8 cellular contexts compared by ENCODE assay signal in genomic region chr1:43653339-43653738, GRCh38. TPM values are rescaled to one million over a fixed set of nuclear protein-coding genes. Genes with fewer than 3 reads are reported as not detected.
DNase-seq lines count a peak whose midpoint lies in the region; ATAC-seq and TF ChIP-seq lines count a peak whose summit lies in the region.

No MANE protein-coding gene starts in this region.

- peaks cover 31% of the 10 kb centered on the region for H3K4me1 Mint-ChIP-seq in activated CD4-positive, alpha-beta T cell treated with anti-CD3 and anti-CD28 coated beads for 36 hours

- no peak overlapping the region for H3K4me3 Mint-ChIP-seq in activated CD4-positive, alpha-beta T cell treated with anti-CD3 and anti-CD28 coated beads for 36 hours

- CTCF ChIA-PET in activated CD4-positive, alpha-beta T cell treated with anti-CD3 and anti-CD28 coated beads for 36 hours (lab: Charles Lee), result interaction anchor here (0.6 to 0.8 kb wide), 2 partner anchors 54 to 226 kb away, joined by 3 to 4 read pairs; partner anchors contain the start of gene ST3GAL3

- H3K27ac Mint-ChIP-seq in activated CD4-positive, alpha-beta T cell treated with anti-CD3 and anti-CD28 coated beads for 36 hours, result peak overlapping the region; percentile 45

- DNase-seq in activated CD4-positive, alpha-beta T cell treated with anti-CD3 and anti-CD28 coated beads for 36 hours, result peak; percentile 44
- DNase-seq in activated CD4-positive, alpha-beta T cell treated with anti-CD3 and anti-CD28 coated beads for 4 hours, result no peak
- DNase-seq in NCI-H526 (lab: John Stamatoyannopoulos, UW), result peak; percentile 24 to 61
- peak in 8 of 10 donors; percentile 19 to 69 (median 55) for DNase-seq in dorsolateral prefrontal cortex
- DNase-seq in renal cortical epithelial cell (ENCODE audit: low read depth), result peak; percentile 42
- DNase-seq in middle frontal gyrus (ENCODE audit: extremely low spot score, low spot score), result no peak
- DNase-seq in NCI-H146 treated with DMSO at 0.1 percent for 48 hours (lab: John Stamatoyannopoulos, UW; ENCODE audit: unreplicated experiment), result no peak
- no peak for DNase-seq in left colon

- H3K4me3 ChIP-seq in dorsolateral prefrontal cortex, result peak overlapping the region in 7 of 59 donors; percentile 1 to 26 (median 5)

- POLR2A ChIA-PET in activated CD4-positive, alpha-beta T cell treated with anti-CD3 and anti-CD28 coated beads for 36 hours (lab: Charles Lee), result interaction anchor here (0.6 to 2.0 kb wide), 3 partner anchors 13 to 185 kb away, joined by 3 to 5 read pairs (median 5); no protein-coding TSS in a partner anchor

- H3K27me3 ChIP-seq in dorsolateral prefrontal cortex, result no peaks in the 10 kb centered on the region

- ATAC-seq in activated CD4-positive, alpha-beta T cell treated with anti-CD3 and anti-CD28 coated beads for 36 hours, result no peak
- no peak for ATAC-seq in left colon

- no peaks in the 10 kb centered on the region for H3K27me3 Mint-ChIP-seq in activated CD4-positive, alpha-beta T cell treated with anti-CD3 and anti-CD28 coated beads for 36 hours

- H3K9me3 Mint-ChIP-seq in activated CD4-positive, alpha-beta T cell treated with anti-CD3 and anti-CD28 coated beads for 36 hours (ENCODE audit: low read depth), result no peaks in the 10 kb centered on the region

- H3K36me3 Mint-ChIP-seq in activated CD4-positive, alpha-beta T cell treated with anti-CD3 and anti-CD28 coated beads for 36 hours (ENCODE audit: low read depth), result peaks cover 38% of the 10 kb centered on the region

- peak overlapping the region in 13 of 59 donors; percentile 1 to 51 (median 27) for H3K27ac ChIP-seq in dorsolateral prefrontal cortex

- TF ChIP-seq CTCF in dorsolateral prefrontal cortex (IDR thresholded peaks at IDR 0.05 in 54 of 56, conservative IDR thresholded peaks at IDR 0.05 in 2 of 56; ENCODE audit: low read depth in 1 of 56, partially characterized antibody in 56 of 56), result peak in 38 of 56 donors; percentile 11 to 55 (median 29)

- intact Hi-C loops in activated CD4-positive, alpha-beta T cell treated with anti-CD3 and anti-CD28 coated beads for 36 hours (cut with DNase I, micrococcal nuclease), result loop anchor here in 1 of 2 experiments (5.0 kb wide), 2 partner anchors 201 to 704 kb away; partner anchors contain the start of genes ERI3 and HYI
- intact Hi-C loops in dorsolateral prefrontal cortex (cut with DNase I) (loop anchor here (5.0 to 10.0 kb wide), 5 partner anchors 39 to 391 kb away; partner anchors contain the start of genes ARTN (in 2 of the 2) and ST3GAL3 (in 1 of the 2)), left colon (cut with DNase I, micrococcal nuclease) (loop anchor here (5.0 to 10.0 kb wide), 2 partner anchors 126 to 129 kb away; no protein-coding TSS in a partner anchor)

RNA-seq across cellular contexts. Expression of gene KDM4A, which starts 3.4 kb away (rescaled TPM):
- 10 to 100 TPM; 34.0 to 35.8 TPM for total RNA-seq in activated CD4-positive, alpha-beta T cell treated with anti-CD3 and anti-CD28 coated beads for 36 hours
- total RNA-seq in dorsolateral prefrontal cortex (10 to 100 TPM; 30.7 to 59.1 (median 45.8) TPM), renal cortical epithelial cell (55.2 and 100 TPM in 2 replicates), left colon (10 to 100 TPM; 55.2 to 57.9 TPM)

RNA-seq across cellular contexts. Expression of gene ST3GAL3, which starts 54.0 kb away (rescaled TPM):
- total RNA-seq in activated CD4-positive, alpha-beta T cell treated with anti-CD3 and anti-CD28 coated beads for 36 hours, result 10 to 100 TPM; 15.8 to 20.9 TPM
- total RNA-seq in dorsolateral prefrontal cortex, result 10 to 100 TPM; 35.1 to 80.7 (median 56.5) TPM
- 8.0 and 16.5 TPM in 2 replicates for total RNA-seq in renal cortical epithelial cell
- 10 to 100 TPM in 1 of 2 donors, 1 to 10 TPM in 1; 7.1 to 10.7 TPM for total RNA-seq in left colon

Comparison
In these comparisons a context has a peak if more than half of its experiments do, and no peak if none do; other contexts are left out.
1. DNase-seq: peak in activated CD4-positive, alpha-beta T cell treated with anti-CD3 and anti-CD28 coated beads for 36 hours (single experiment), NCI-H526 (2 of 2), dorsolateral prefrontal cortex (8 of 10) and renal cortical epithelial cell (single experiment); none in activated CD4-positive, alpha-beta T cell treated with anti-CD3 and anti-CD28 coated beads for 4 hours (0 of 2), middle frontal gyrus (single experiment), NCI-H146 treated with DMSO at 0.1 percent for 48 hours (single experiment) and left colon (0 of 2).